In the genomic region with DNA sequence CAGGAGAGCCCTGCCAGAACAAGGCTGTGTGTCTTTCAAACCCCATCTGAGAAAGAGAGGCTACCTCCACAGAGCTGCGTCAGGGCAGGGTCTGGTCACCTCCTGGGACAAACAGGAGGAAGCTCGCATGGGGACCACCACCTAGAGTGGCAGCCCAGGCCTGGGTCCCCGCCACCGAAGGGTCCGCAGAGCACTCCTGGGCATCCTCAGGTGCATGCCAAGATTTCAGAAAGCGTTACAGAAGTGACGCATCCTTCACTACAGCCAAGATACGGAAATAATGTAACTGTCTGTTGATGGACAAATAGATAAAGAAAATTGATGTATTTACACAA, we compare ENCODE assay signal across 26 cellular contexts. TPM values are rescaled to one million over a fixed set of nuclear protein-coding genes. Genes with fewer than 3 reads are reported as not detected.
DNase-seq lines count a peak whose midpoint lies in the region; ATAC-seq and TF ChIP-seq lines count a peak whose summit lies in the region.
"Had no signal": no experiment of that assay in that cellular context is flagged by ENCODE, and none has a peak within 500 bp of the region (broad histone marks: within the 10 kb centered on the region; RNA-seq: fewer than 3 reads in every experiment).

No MANE protein-coding gene starts in this region.

- H3K4me3 Mint-ChIP-seq in activated CD4-positive, alpha-beta memory T cell treated with anti-CD3 and anti-CD28 coated beads, Interleukin-2, amount 10 ng/mL, durations not matched to agents 7 days and 5 days = no peak overlapping the region
- H3K4me3 Mint-ChIP-seq in activated CD4-positive, alpha-beta memory T cell treated with anti-CD3 and anti-CD28 coated beads for 36 hours = no peak overlapping the region
- no peak overlapping the region for H3K4me3 Mint-ChIP-seq in osteocyte (ENCODE audit: unreplicated experiment)
- H3K4me3 Mint-ChIP-seq: CD4-positive, alpha-beta T cell; GM23338; HFFc6 had no signal

- H3K4me1 Mint-ChIP-seq in activated CD4-positive, alpha-beta memory T cell treated with anti-CD3 and anti-CD28 coated beads, Interleukin-2, amount 10 ng/mL, durations not matched to agents 7 days and 5 days = peaks cover 9% of the 10 kb centered on the region
- no peaks in the 10 kb centered on the region for H3K4me1 Mint-ChIP-seq in activated CD4-positive, alpha-beta memory T cell treated with anti-CD3 and anti-CD28 coated beads for 36 hours (ENCODE audit: low read depth)
- H3K4me1 Mint-ChIP-seq in osteocyte (ENCODE audit: unreplicated experiment) = peaks cover 2% of the 10 kb centered on the region

- no peaks in the 10 kb centered on the region for H3K36me3 Mint-ChIP-seq in activated CD4-positive, alpha-beta memory T cell treated with anti-CD3 and anti-CD28 coated beads, Interleukin-2, amount 10 ng/mL, durations not matched to agents 7 days and 5 days (ENCODE audit: low read depth)
- no peaks in the 10 kb centered on the region for H3K36me3 Mint-ChIP-seq in activated CD4-positive, alpha-beta memory T cell treated with anti-CD3 and anti-CD28 coated beads for 36 hours
- H3K36me3 Mint-ChIP-seq in osteocyte (ENCODE audit: unreplicated experiment) = peaks cover 12% of the 10 kb centered on the region

- intact Hi-C loops in activated CD4-positive, alpha-beta memory T cell treated with anti-CD3 and anti-CD28 coated beads for 36 hours (cut with micrococcal nuclease) = no loop called here

- POLR2A ChIA-PET in activated CD4-positive, alpha-beta memory T cell treated with anti-CD3 and anti-CD28 coated beads, Interleukin-2, amount 10 ng/mL, durations not matched to agents 7 days and 5 days (lab: Charles Lee) = no interaction called here
- POLR2A ChIA-PET in activated CD4-positive, alpha-beta memory T cell treated with anti-CD3 and anti-CD28 coated beads for 36 hours (lab: Charles Lee) = no interaction called here

- H3K27me3 ChIP-seq in H7 (ENCODE audit: control insufficient read depth, insufficient read depth, low read length) = no peaks in the 10 kb centered on the region
- H3K27me3 ChIP-seq: Peyer's patch had no signal

- no peak overlapping the region for H3K27ac Mint-ChIP-seq in activated CD4-positive, alpha-beta memory T cell treated with anti-CD3 and anti-CD28 coated beads, Interleukin-2, amount 10 ng/mL, durations not matched to agents 7 days and 5 days
- H3K27ac Mint-ChIP-seq in activated CD4-positive, alpha-beta memory T cell treated with anti-CD3 and anti-CD28 coated beads for 36 hours = no peak overlapping the region
- H3K27ac Mint-ChIP-seq in osteocyte (ENCODE audit: unreplicated experiment) = no peak overlapping the region
- H3K27ac Mint-ChIP-seq: CD4-positive, alpha-beta T cell; GM23338; HFFc6 had no signal

- DNase-seq in activated CD4-positive, alpha-beta memory T cell treated with anti-CD3 and anti-CD28 coated beads, Interleukin-2, amount 10 ng/mL, durations not matched to agents 7 days and 5 days = peak; percentile 6
- DNase-seq in activated CD4-positive, alpha-beta memory T cell treated with anti-CD3 and anti-CD28 coated beads for 36 hours = no peak
- peak; percentile 14 for DNase-seq in H7
- peak; percentile 65 for DNase-seq in coronary artery (ENCODE audit: low spot score)
- DNase-seq in osteocyte (ENCODE audit: extremely low spot score, unreplicated experiment) = peak; percentile 81
- DNase-seq in hepatic stellate cell (ENCODE audit: low spot score) = no peak
- no peak for DNase-seq in HuH-7 (ENCODE audit: low spot score)
- DNase-seq: 8988T; ACHN; CD4-positive, alpha-beta T cell; HFFc6; NCI-H1048; NCI-H1417 treated with DMSO at 0.1 percent for 48 hours; NCI-H1694 treated with DMSO at 0.1 percent for 48 hours; NCI-H2081; NCI-H226; NCI-H510A; NCI-H69; OCI-M1; Peyer's patch; SHP77 treated with DMSO at 0.1 percent for 48 hours had no signal

- no peak for ATAC-seq in HG03457 (IDR thresholded peaks at IDR 0.05; ENCODE audit: unreplicated experiment)
- ATAC-seq: GM23338 had no signal

- no peaks in the 10 kb centered on the region for H3K9me3 Mint-ChIP-seq in activated CD4-positive, alpha-beta memory T cell treated with anti-CD3 and anti-CD28 coated beads, Interleukin-2, amount 10 ng/mL, durations not matched to agents 7 days and 5 days
- no peaks in the 10 kb centered on the region for H3K9me3 Mint-ChIP-seq in activated CD4-positive, alpha-beta memory T cell treated with anti-CD3 and anti-CD28 coated beads for 36 hours
- no peaks in the 10 kb centered on the region for H3K9me3 Mint-ChIP-seq in osteocyte (ENCODE audit: unreplicated experiment)
- H3K9me3 Mint-ChIP-seq: CD4-positive, alpha-beta T cell; GM23338; HFFc6; IgD-negative memory B cell had no signal

- CTCF ChIA-PET in activated CD4-positive, alpha-beta memory T cell treated with anti-CD3 and anti-CD28 coated beads, Interleukin-2, amount 10 ng/mL, durations not matched to agents 7 days and 5 days (lab: Charles Lee) = interaction anchor here (0.6 to 2.0 kb wide), 2 partner anchors 14 to 43 kb away, joined by 3 to 7 read pairs; no protein-coding TSS in a partner anchor
- CTCF ChIA-PET in activated CD4-positive, alpha-beta memory T cell treated with anti-CD3 and anti-CD28 coated beads for 36 hours (lab: Charles Lee) = interaction anchor here (1.9 kb wide), 1 partner anchor 379 kb away, joined by 12 read pairs; no protein-coding TSS in a partner anchor

- TF ChIP-seq CTCF in coronary artery (IDR thresholded peaks at IDR 0.05) (no peak), osteocyte (IDR thresholded peaks at IDR 0.05) (no peak)

- H3K4me3 ChIP-seq in H7 (ENCODE audit: insufficient read depth, low read depth, low read length) (no peak overlapping the region), coronary artery (no peak overlapping the region)
- H3K4me3 ChIP-seq: GM23338, HAP-1, Peyer's patch had no signal

- H3K27ac ChIP-seq in coronary artery = no peak overlapping the region
- H3K27ac ChIP-seq: KMS-11, Peyer's patch had no signal

- peaks cover 14% of the 10 kb centered on the region for H3K27me3 Mint-ChIP-seq in activated CD4-positive, alpha-beta memory T cell treated with anti-CD3 and anti-CD28 coated beads, Interleukin-2, amount 10 ng/mL, durations not matched to agents 7 days and 5 days
- peaks cover 17% of the 10 kb centered on the region for H3K27me3 Mint-ChIP-seq in activated CD4-positive, alpha-beta memory T cell treated with anti-CD3 and anti-CD28 coated beads for 36 hours
- H3K27me3 Mint-ChIP-seq in osteocyte (ENCODE audit: unreplicated experiment) = no peaks in the 10 kb centered on the region

- no peaks in the 10 kb centered on the region for H3K36me3 ChIP-seq in H7 (replicated peaks; ENCODE audit: control insufficient read depth, insufficient read depth, low read length)
- H3K36me3 ChIP-seq: HAP-1 had no signal

RNA-seq across cellular contexts. Expression of a gene that starts 42.6 kb away (rescaled TPM):
- 1 to 10 TPM; 1.7 to 1.8 TPM for total RNA-seq in activated CD4-positive, alpha-beta memory T cell treated with anti-CD3 and anti-CD28 coated beads, Interleukin-2, amount 10 ng/mL, durations not matched to agents 7 days and 5 days
- 1 to 10 TPM; 4.7 TPM for total RNA-seq in activated CD4-positive, alpha-beta memory T cell treated with anti-CD3 and anti-CD28 coated beads for 36 hours
- total RNA-seq in H7 (2014; rRNA removed; shearing (Covaris generic)) = 0.48 TPM in 2 replicates
- 10.2 and 11.9 TPM in 2 replicates for total RNA-seq in osteocyte

Comparison
In these comparisons a context has a peak if more than half of its experiments do, and no peak if none do; other contexts are left out.
1. DNase-seq: peak in activated CD4-positive, alpha-beta memory T cell treated with anti-CD3 and anti-CD28 coated beads, Interleukin-2, amount 10 ng/mL, durations not matched to agents 7 days and 5 days (single experiment), H7 (single experiment), coronary artery (single experiment) and osteocyte (single experiment); none in activated CD4-positive, alpha-beta memory T cell treated with anti-CD3 and anti-CD28 coated beads for 36 hours (single experiment), hepatic stellate cell (single experiment) and HuH-7 (single experiment).